24 cellular contexts compared by ENCODE assay signal in the genomic region with DNA sequence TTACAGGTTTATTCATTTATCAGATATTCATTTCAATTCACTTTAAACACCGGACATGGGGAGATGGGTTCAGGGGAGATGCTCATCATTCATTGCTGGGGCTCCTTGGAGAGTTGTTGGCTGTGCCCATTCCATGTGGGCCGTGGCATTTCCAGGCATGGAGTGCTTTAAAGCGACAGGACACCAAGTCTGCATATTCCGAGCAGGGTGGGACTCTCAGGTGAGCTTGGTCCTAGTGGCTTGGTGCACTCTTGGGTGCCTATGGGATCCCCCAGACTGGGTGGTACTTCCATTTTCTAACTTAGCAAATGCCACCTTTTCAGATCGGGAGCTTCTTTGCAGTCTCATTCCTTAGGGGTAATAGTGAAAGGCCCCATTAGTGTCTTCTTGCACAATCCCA.
DNase-seq lines count a peak whose midpoint lies in the region; TF ChIP-seq lines count a peak whose summit lies in the region.
"Had no signal": no experiment of that assay in that cellular context is flagged by ENCODE, and none has a peak within 500 bp of the region (broad histone marks: within the 10 kb centered on the region; RNA-seq: fewer than 3 reads in every experiment).

No MANE protein-coding gene starts in this region.

- H3K9me3 ChIP-seq in endodermal cell (ENCODE audit: control insufficient read depth, low read length) (no peaks in the 10 kb centered on the region), neural progenitor cell (ENCODE audit: low read depth) (no peaks in the 10 kb centered on the region)
- H3K9me3 ChIP-seq: BE2C, BLaER1 had no signal

- H3K27me3 ChIP-seq in endodermal cell (ENCODE audit: control insufficient read depth, insufficient read depth, low read length, poor library complexity, severe bottlenecking) = no peaks in the 10 kb centered on the region
- no peaks in the 10 kb centered on the region for H3K27me3 ChIP-seq in neural progenitor cell
- H3K27me3 ChIP-seq: BE2C, BLaER1 had no signal

- WGBS in endodermal cell (ENCODE audit: insufficient coverage in 1 of 2, insufficient read length in 1 of 2), 2 experiments = 93 to 96% methylated on average over 4 to 5 of the region's 5 CpGs

- H3K36me3 ChIP-seq in endodermal cell (ENCODE audit: control insufficient read depth, insufficient read depth, low read length) (no peaks in the 10 kb centered on the region), neural progenitor cell (no peaks in the 10 kb centered on the region)
- H3K36me3 ChIP-seq: BE2C, BLaER1 had no signal

- no peak overlapping the region for H3K27ac ChIP-seq in endodermal cell (ENCODE audit: low read depth, low read length)
- no peak overlapping the region for H3K27ac ChIP-seq in neural progenitor cell
- H3K27ac ChIP-seq: BLaER1 had no signal

- peaks cover under 1% of the 10 kb centered on the region for H3K9me3 Mint-ChIP-seq in endodermal cell
- H3K9me3 Mint-ChIP-seq in neural progenitor cell = no peaks in the 10 kb centered on the region
- H3K9me3 Mint-ChIP-seq in immature natural killer cell = peaks cover 0 to 2% (median 0%) of the 10 kb centered on the region in 6 donors
- H3K9me3 Mint-ChIP-seq: CD8-positive, alpha-beta memory T cell had no signal

- H3K4me2 ChIP-seq in neural progenitor cell = no peak overlapping the region
- H3K4me2 ChIP-seq: BLaER1 had no signal

- H3K4me1 Mint-ChIP-seq in endodermal cell (no peaks in the 10 kb centered on the region), neural progenitor cell (peaks cover 28% of the 10 kb centered on the region), immature natural killer cell (no peaks in the 10 kb centered on the region)
- H3K4me1 Mint-ChIP-seq: CD14-positive monocyte; CD4-positive, alpha-beta memory T cell; CD4-positive, CD25-positive, alpha-beta regulatory T cell; CD8-positive, alpha-beta memory T cell had no signal

- no peak overlapping the region for H2AFZ ChIP-seq in neural progenitor cell (replicated peaks)

- H3K27me3 Mint-ChIP-seq in endodermal cell (ENCODE audit: insufficient read depth) (peaks cover 6% of the 10 kb centered on the region), neural progenitor cell (ENCODE audit: insufficient read depth, low read depth) (peaks cover 3% of the 10 kb centered on the region), immature natural killer cell (ENCODE audit: low read depth in 3 of 3) (peaks cover 0 to 5% (median 2%) of the 10 kb centered on the region in 3 donors)

- H3K9ac ChIP-seq in endodermal cell (ENCODE audit: extremely low read depth, low read length, poor library complexity, severe bottlenecking) = no peak overlapping the region
- no peak overlapping the region for H3K9ac ChIP-seq in neural progenitor cell
- H3K9ac ChIP-seq: BLaER1 had no signal

- TF ChIP-seq CTCF in endodermal cell (conservative IDR thresholded peaks at IDR 0.05) (no peak), neural progenitor cell (IDR thresholded peaks at IDR 0.05) (no peak)

- no peaks in the 10 kb centered on the region for H3K79me2 ChIP-seq in neural progenitor cell (ENCODE audit: low read depth)

- H3K4me3 Mint-ChIP-seq in endodermal cell (no peak overlapping the region), neural progenitor cell (peak overlapping the region; percentile 33), immature natural killer cell (no peak overlapping the region)
- H3K4me3 Mint-ChIP-seq: CD4-positive, alpha-beta memory T cell; CD4-positive, CD25-positive, alpha-beta regulatory T cell; CD8-positive, alpha-beta memory T cell had no signal

- H3K4me1 ChIP-seq in endodermal cell (ENCODE audit: control insufficient read depth, insufficient read depth, low read length) = no peaks in the 10 kb centered on the region
- H3K4me1 ChIP-seq in neural progenitor cell = no peaks in the 10 kb centered on the region
- H3K4me1 ChIP-seq: BE2C had no signal

- H3K27ac Mint-ChIP-seq in endodermal cell (no peak overlapping the region), neural progenitor cell (no peak overlapping the region), immature natural killer cell (no peak overlapping the region)
- H3K27ac Mint-ChIP-seq: CD14-positive monocyte; CD4-positive, alpha-beta memory T cell; CD4-positive, CD25-positive, alpha-beta regulatory T cell; CD8-positive, alpha-beta memory T cell had no signal

- H3F3A ChIP-seq in neural progenitor cell (ENCODE audit: low read depth) = no peaks in the 10 kb centered on the region

- H3K36me3 Mint-ChIP-seq in endodermal cell (ENCODE audit: low read depth) (no peaks in the 10 kb centered on the region), neural progenitor cell (no peaks in the 10 kb centered on the region), immature natural killer cell (no peaks in the 10 kb centered on the region)
- H3K36me3 Mint-ChIP-seq: CD14-positive monocyte; CD4-positive, alpha-beta memory T cell; CD4-positive, CD25-positive, alpha-beta regulatory T cell; CD8-positive, alpha-beta memory T cell had no signal

- H3K4me3 ChIP-seq in endodermal cell (ENCODE audit: low read length) = no peak overlapping the region
- H3K4me3 ChIP-seq in neural progenitor cell = no peak overlapping the region
- H3K4me3 ChIP-seq: BLaER1, GM12878 had no signal

- H4K20me1 ChIP-seq in neural progenitor cell (ENCODE audit: low read depth) = no peaks in the 10 kb centered on the region
- H4K20me1 ChIP-seq: BLaER1 had no signal

- peak; percentile 16 for DNase-seq in ecto neural progenitor cell (ENCODE audit: low spot score)
- DNase-seq in endodermal cell = peak; percentile 12
- no peak for DNase-seq in neural progenitor cell (ENCODE audit: low spot score)
- no peak for DNase-seq in immature natural killer cell
- no peak for DNase-seq in NCI-H524 treated with DMSO at 0.1 percent for 48 hours (lab: John Stamatoyannopoulos, UW)
- DNase-seq in GDM1 (lab: John Stamatoyannopoulos, UW) = no peak
- DNase-seq: 8988T; ACHN; BE2C; C1 segment of cervical spinal cord; CD4-positive, alpha-beta memory T cell; CD4-positive, CD25-positive, alpha-beta regulatory T cell; CD8-positive, alpha-beta memory T cell; COR-L47; DMS 273 treated with DMSO at 0.1 percent for 48 hours; DMS153; DMS53; DMS79; DND-41; EL; GF-D8 had no signal

Comparison
In these comparisons a context has a peak if more than half of its experiments do, and no peak if none do; other contexts are left out.
1. DNase-seq: peak in ecto neural progenitor cell (single experiment) and endodermal cell (single experiment); none in neural progenitor cell (single experiment), immature natural killer cell (0 of 3), NCI-H524 treated with DMSO at 0.1 percent for 48 hours (single experiment) and GDM1 (single experiment).